Comparison of ENCODE assay signal across 8 cellular contexts in genomic region chr3:48467110-48467454, GRCh38. TPM values are rescaled to one million over a fixed set of nuclear protein-coding genes. Genes with fewer than 3 reads are reported as not detected.
DNase-seq lines count a peak whose midpoint lies in the region; ATAC-seq and TF ChIP-seq lines count a peak whose summit lies in the region.

No MANE protein-coding gene starts in this region.

- TF ChIP-seq CTCF in 22Rv1 (IDR thresholded peaks at IDR 0.05) (no peak), HFFc6 (IDR thresholded peaks at IDR 0.05) (no peak), MCF 10A (IDR thresholded peaks at IDR 0.05; ENCODE audit: unreplicated experiment) (no peak), lower leg skin (IDR thresholded peaks at IDR 0.05) (no peak)

- intact Hi-C loops in MCF 10A (cut with micrococcal nuclease) (loop anchor here (5.0 kb wide), 1 partner anchor 195 kb away; the partner anchor contains the start of gene CELSR3), lower leg skin (cut with DNase I; ENCODE audit: low total_unique reads) (loop anchor here (10.0 kb wide), 1 partner anchor 78 kb away; no protein-coding TSS in a partner anchor)

- DNase-seq in HFFc6 (no peak), MCF 10A (ENCODE audit: unreplicated experiment) (no peak), naive B cell (no peak), DMS 273 treated with DMSO at 0.1 percent for 48 hours (lab: John Stamatoyannopoulos, UW) (no peak), lower leg skin (ENCODE audit: low spot score in 2 of 2) (no peak)
- no peak for DNase-seq in stimulated activated CD8-positive, alpha-beta memory T cell treated with anti-CD3 and anti-CD28 coated beads, Interleukin-4, amount 100 ng/mL, for 48 hours

- ATAC-seq in naive B cell (ENCODE audit: low read depth in 2 of 2), result no peak
- ATAC-seq in HG03135 (IDR thresholded peaks at IDR 0.05; ENCODE audit: unreplicated experiment), result no peak

- TF ChIP-seq POLR2A in lower leg skin (IDR thresholded peaks at IDR 0.05), result no peak

- peaks cover 53% of the 10 kb centered on the region for H3K4me1 Mint-ChIP-seq in HFFc6 (ENCODE audit: low read depth)
- peaks cover 25% of the 10 kb centered on the region for H3K4me1 Mint-ChIP-seq in MCF 10A (ENCODE audit: insufficient read depth, unreplicated experiment)
- H3K4me1 Mint-ChIP-seq in naive B cell, result peaks cover 34 to 53% (median 49%) of the 10 kb centered on the region in 3 donors

- H3K27me3 Mint-ChIP-seq in HFFc6 (ENCODE audit: insufficient read depth) (peaks cover 3% of the 10 kb centered on the region), MCF 10A (ENCODE audit: insufficient read depth, unreplicated experiment) (no peaks in the 10 kb centered on the region), naive B cell (no peaks in the 10 kb centered on the region)

- H3K36me3 Mint-ChIP-seq in HFFc6 (ENCODE audit: low read depth), result peaks cover 19% of the 10 kb centered on the region
- peaks cover 47% of the 10 kb centered on the region for H3K36me3 Mint-ChIP-seq in MCF 10A (ENCODE audit: insufficient read depth, unreplicated experiment)
- H3K36me3 Mint-ChIP-seq in naive B cell, result no peaks in the 10 kb centered on the region

- H3K4me3 ChIP-seq in lower leg skin (ENCODE audit: low read depth, poor library complexity, severe bottlenecking), result no peak overlapping the region

- CTCF ChIA-PET in MCF 10A (lab: Yijun Ruan, JAX), result interaction anchor here (0.9 to 1.7 kb wide), 4 partner anchors 31 to 199 kb away, joined by 3 to 8 read pairs (median 4); no protein-coding TSS in a partner anchor

- POLR2A ChIA-PET in MCF 10A (lab: Yijun Ruan, JAX), result interaction anchor here (0.6 to 2.0 kb wide), 3 partner anchors 10 to 1774 kb away, joined by 4 to 12 read pairs (median 4); partner anchors contain the start of gene ATRIP

- H3K4me3 Mint-ChIP-seq in HFFc6, result peak overlapping the region; percentile 87
- H3K4me3 Mint-ChIP-seq in MCF 10A (ENCODE audit: unreplicated experiment), result peak overlapping the region; percentile 67
- peak overlapping the region; percentile 83 to 96 (median 93) for H3K4me3 Mint-ChIP-seq in naive B cell

- no TSS peak for BruUV-seq in MCF 10A (replicated peaks; lab: Mats Ljungman, UMichigan)

- 80 to 87% methylated on average over 1 to 4 of the region's 9 CpGs for WGBS in lower leg skin, 2 donors

- H3K9me3 Mint-ChIP-seq in HFFc6, result no peaks in the 10 kb centered on the region
- no peaks in the 10 kb centered on the region for H3K9me3 Mint-ChIP-seq in MCF 10A (ENCODE audit: unreplicated experiment)
- H3K9me3 Mint-ChIP-seq in naive B cell, result no peaks in the 10 kb centered on the region

- H3K27ac ChIP-seq in 22Rv1, result peak overlapping the region; percentile 99

- H3K27ac Mint-ChIP-seq in HFFc6 (peak overlapping the region; percentile 100), MCF 10A (ENCODE audit: low read depth, unreplicated experiment) (peak overlapping the region; percentile 99), naive B cell (peak overlapping the region; percentile 87 to 99 (median 98))

RNA-seq across cellular contexts. Expression of gene ATRIP, which starts 20.5 kb away (rescaled TPM):
- total RNA-seq in HFFc6 (2021; fragmentation: NEBNext Ultra II Directional; extraction: Animal tissue kit (Norgen Biotek cat#: 25700)), result 10 to 100 TPM in 1 of 6 experiments, 1 to 10 TPM in 5; 7.0 to 10.5 (median 8.2) TPM
- total RNA-seq in MCF 10A (2022) (8.6 and 9.1 TPM in 2 replicates), lower leg skin (10 to 100 TPM in 2 of 4 donors, 1 to 10 TPM in 2; 5.6 to 14.1 (median 9.3) TPM)
- 10 to 100 TPM in 1 of 6 donors, 1 to 10 TPM in 5; 7.4 to 11.9 (median 7.7) TPM for polyA plus RNA-seq in naive B cell (ENCODE audit: low read depth in 6 of 6)

RNA-seq across cellular contexts. Expression of gene TMA7, which starts 27.0 kb away (rescaled TPM):
- total RNA-seq in HFFc6 (2021; fragmentation: NEBNext Ultra II Directional; extraction: Animal tissue kit (Norgen Biotek cat#: 25700)), result 100 to 1,000 TPM; 213 to 341 (median 280) TPM
- 356 and 372 TPM in 2 replicates for total RNA-seq in MCF 10A (2022)
- polyA plus RNA-seq in naive B cell (ENCODE audit: low read depth in 6 of 6), result 100 to 1,000 TPM; 433 to 593 (median 531) TPM
- total RNA-seq in lower leg skin, result 100 to 1,000 TPM; 173 to 271 (median 250) TPM

RNA-seq across cellular contexts. Expression of gene CCDC51, which starts 27.2 kb away (rescaled TPM):
- total RNA-seq in HFFc6 (2021; fragmentation: NEBNext Ultra II Directional; extraction: Animal tissue kit (Norgen Biotek cat#: 25700)), result 10 to 100 TPM; 10.1 to 15.3 (median 12.5) TPM
- total RNA-seq in MCF 10A (2022) (31.9 and 32.5 TPM in 2 replicates), lower leg skin (10 to 100 TPM in 3 of 4 donors, 1 to 10 TPM in 1; 6.7 to 17.1 (median 11.6) TPM)
- 10 to 100 TPM in 3 of 6 donors, 1 to 10 TPM in 3; 4.1 to 14.8 (median 9.5) TPM for polyA plus RNA-seq in naive B cell (ENCODE audit: low read depth in 6 of 6)

RNA-seq across cellular contexts. Expression of gene SHISA5, which starts 36.9 kb away (rescaled TPM):
- 100 to 1,000 TPM; 266 to 286 (median 277) TPM for total RNA-seq in HFFc6 (2021; fragmentation: NEBNext Ultra II Directional; extraction: Animal tissue kit (Norgen Biotek cat#: 25700))
- 131 and 170 TPM in 2 replicates for total RNA-seq in MCF 10A (2022)
- 100 to 1,000 TPM; 393 to 571 (median 442) TPM for polyA plus RNA-seq in naive B cell (ENCODE audit: low read depth in 6 of 6)
- 10 to 100 TPM; 64.3 to 93.6 (median 71.0) TPM for total RNA-seq in lower leg skin

RNA-seq across cellular contexts. Expression of gene PLXNB1, which starts 37.2 kb away (rescaled TPM):
- 10 to 100 TPM; 11.1 to 15.5 (median 12.8) TPM for total RNA-seq in HFFc6 (2021; fragmentation: NEBNext Ultra II Directional; extraction: Animal tissue kit (Norgen Biotek cat#: 25700))
- total RNA-seq in MCF 10A (2022) (90.0 and 101 TPM in 2 replicates), lower leg skin (100 to 1,000 TPM; 111 to 227 (median 145) TPM)
- under 1 TPM in 2 of 6 donors, not detected in 4; 0.03 to 0.37 TPM for polyA plus RNA-seq in naive B cell (ENCODE audit: low read depth in 6 of 6)
